8 cellular contexts compared by ENCODE assay signal in genomic region chr18:49813071-49813320, GRCh38. TPM values are rescaled to one million over a fixed set of nuclear protein-coding genes. Genes with fewer than 3 reads are reported as not detected.
A peak's percentile ranks its signal among the peaks of the same experiment; 100 is the strongest.
DNase-seq lines count a peak whose midpoint lies in the region; ATAC-seq, FAIRE-seq and TF ChIP-seq lines count a peak whose summit lies in the region.

No MANE protein-coding gene starts in this region.

- H3K79me1 ChIP-seq in H1 (ENCODE audit: low read depth, low read length) = no peaks in the 10 kb centered on the region; the same call in 1 of the 2 replicates
- H3K79me1 ChIP-seq in mesenchymal stem cell (replicated peaks; ENCODE audit: low read length, poor library complexity, severe bottlenecking) = peaks cover 16% of the 10 kb centered on the region

- no peak overlapping the region for H2BK20ac ChIP-seq in H1 (ENCODE audit: low read length)

- peak overlapping the region; percentile 24 for H3K4ac ChIP-seq in H1 (replicated peaks; ENCODE audit: insufficient read length, low read depth, low read length)
- H3K4ac ChIP-seq in mesenchymal stem cell (ENCODE audit: low read depth in 1 of 2, low read length in 2 of 2) = peak overlapping the region; percentile 95 to 98

- H2BK15ac ChIP-seq in H1 (ENCODE audit: low read length) (no peak overlapping the region), mesenchymal stem cell (ENCODE audit: low read depth, poor library complexity, severe bottlenecking) (peak overlapping the region; percentile 96)

- H2BK120ac ChIP-seq in H1 (replicated peaks; ENCODE audit: low read depth, low read length) (no peak overlapping the region), mesenchymal stem cell (ENCODE audit: low read depth, low read length) (peak overlapping the region; percentile 98)

- peak; percentile 9 for ATAC-seq in GM19324 (IDR thresholded peaks at IDR 0.05; ENCODE audit: low FRiP score, unreplicated experiment)
- peak; percentile 23 for ATAC-seq in HG03342 (IDR thresholded peaks at IDR 0.05; ENCODE audit: unreplicated experiment)

- H4K8ac ChIP-seq in H1 (ENCODE audit: extremely low read depth, insufficient read depth, low read length) (peak overlapping the region; percentile 99; the same call in 1 of the 2 replicates), mesenchymal stem cell (ENCODE audit: low read length) (peak overlapping the region; percentile 98)

- CTCF ChIA-PET in Caco-2 (lab: Charles Lee) = no interaction called here
- CTCF ChIA-PET in H1 (lab: Charles Lee; ENCODE audit: partially characterized antibody) = no interaction called here

- POLR2A ChIA-PET in Caco-2 (lab: Charles Lee) = no interaction called here
- POLR2A ChIA-PET in H1 (lab: Charles Lee; ENCODE audit: partially characterized antibody) = interaction anchor here (0.7 to 3.1 kb wide), 4 partner anchors 9 to 19 kb away, joined by 3 to 10 read pairs (median 3); no protein-coding TSS in a partner anchor

- WGBS in H1 (ENCODE audit: extremely low coverage in 1 of 2, insufficient coverage in 1 of 2, insufficient read length in 1 of 2, insufficient replicate concordance in 2 of 2, low coverage in 1 of 2, low lambda C conversion rate in 2 of 2, missing lambda C conversion rate in 1 of 2), 2 experiments = 1% methylated on average over 17 of the region's 17 CpGs; no CpG with 5 or more reads in 1 of the 2 experiments
- 1% methylated on average over 17 of the region's 17 CpGs for WGBS in mesenchymal stem cell
- WGBS in urinary bladder = 2% methylated on average over 17 of the region's 17 CpGs

- H3K4me3 ChIP-seq in Caco-2 (ENCODE audit: low read depth, low read length) (peak overlapping the region; percentile 78), SJSA1 (peak overlapping the region; percentile 67), H1 (ENCODE audit: extremely low read depth in 1 of 4, insufficient read depth in 2 of 4, low read depth in 3 of 4, low read length in 4 of 4) (peak overlapping the region; percentile 74 to 93 (median 87)), mesenchymal stem cell (ENCODE audit: insufficient read depth in 1 of 2, low read depth in 1 of 2, low read length in 2 of 2) (peak overlapping the region; percentile 89 to 96), urinary bladder (ENCODE audit: low read depth, low read length) (peak overlapping the region; percentile 66)

- H2BK5ac ChIP-seq in H1 (ENCODE audit: low read depth, low read length) (peak overlapping the region; percentile 89), mesenchymal stem cell (ENCODE audit: low read depth, low read length, poor library complexity, severe bottlenecking) (peak overlapping the region; percentile 76)

- no peaks in the 10 kb centered on the region for H3K9me3 ChIP-seq in Caco-2
- peaks cover 5% of the 10 kb centered on the region for H3K9me3 ChIP-seq in SJSA1 (replicated peaks)
- peaks cover 4 to 5% of the 10 kb centered on the region in 2 experiments; a peak in 2 of 4 replicates for H3K9me3 ChIP-seq in H1 (ENCODE audit: insufficient read depth in 2 of 2, low read depth in 1 of 2, low read length in 1 of 2)
- peaks cover 4% of the 10 kb centered on the region for H3K9me3 ChIP-seq in mesenchymal stem cell (ENCODE audit: control insufficient read depth, low read length)

- H2AK5ac ChIP-seq in H1 (ENCODE audit: low read depth, low read length) (no peak overlapping the region), mesenchymal stem cell (ENCODE audit: low read length, severe bottlenecking) (no peak overlapping the region)

- H3K79me2 ChIP-seq in H1 (ENCODE audit: control insufficient read depth in 1 of 2, insufficient read depth in 2 of 2, low read length in 2 of 2) = peaks cover 10 to 52% of the 10 kb centered on the region in 2 experiments; a peak in 3 of 4 replicates

- H3K18ac ChIP-seq in H1 (ENCODE audit: extremely low read depth, low read length) = peak overlapping the region; percentile 88
- H3K18ac ChIP-seq in mesenchymal stem cell (ENCODE audit: low read depth in 1 of 2, low read length in 2 of 2) = peak overlapping the region; percentile 96 to 99

- peak overlapping the region; percentile 61 for H3K27ac Mint-ChIP-seq in Caco-2 (ENCODE audit: unreplicated experiment)

- no peaks in the 10 kb centered on the region for H3K36me3 ChIP-seq in Caco-2 (ENCODE audit: control insufficient read depth, insufficient read depth, low read length)
- H3K36me3 ChIP-seq in SJSA1 = peaks cover 17% of the 10 kb centered on the region
- peaks cover 0 to 5% (median 2%) of the 10 kb centered on the region in 4 experiments; a peak in 2 of 8 replicates for H3K36me3 ChIP-seq in H1 (ENCODE audit: control insufficient read depth in 2 of 4, insufficient read depth in 4 of 4, low read length in 3 of 4)
- H3K36me3 ChIP-seq in mesenchymal stem cell (ENCODE audit: control insufficient read depth in 1 of 2, insufficient read depth in 2 of 2, low read depth in 1 of 2, low read length in 2 of 2) = peaks cover 0 to 7% of the 10 kb centered on the region in 2 experiments
- no peaks in the 10 kb centered on the region for H3K36me3 ChIP-seq in urinary bladder (ENCODE audit: insufficient read depth)

- TF ChIP-seq CTCF in Caco-2 (IDR thresholded peaks at IDR 0.05; ENCODE audit: insufficient read depth in 1 of 2, low read depth in 1 of 2, low read length in 1 of 2, severe bottlenecking in 1 of 2, unreplicated experiment in 1 of 2) = no peak
- no peak for TF ChIP-seq CTCF in H1 (IDR thresholded peaks at IDR 0.05; ENCODE audit: control extremely low read depth in 1 of 3, insufficient read depth in 1 of 3, low read depth in 1 of 3, low read length in 3 of 3)

- TF ChIP-seq EP300 in H1 (IDR thresholded peaks at IDR 0.05; ENCODE audit: borderline replicate concordance in 1 of 2, low read depth in 2 of 2, low read length in 2 of 2) = no peak

- peaks cover 32% of the 10 kb centered on the region for H3K4me1 Mint-ChIP-seq in Caco-2 (ENCODE audit: low read depth, unreplicated experiment)

- H3K56ac ChIP-seq in H1 (replicated peaks; ENCODE audit: insufficient read length, low read depth, low read length) = peak overlapping the region; percentile 92

- H3K14ac ChIP-seq in H1 (ENCODE audit: insufficient read length) (no peak overlapping the region), mesenchymal stem cell (ENCODE audit: low read length in 2 of 2) (peak overlapping the region; percentile 25 to 92)

- H3K9me3 Mint-ChIP-seq in Caco-2 (ENCODE audit: unreplicated experiment) = no peaks in the 10 kb centered on the region

- peak overlapping the region; percentile 85 for H3K4me3 Mint-ChIP-seq in Caco-2 (ENCODE audit: unreplicated experiment)

- H3K9ac ChIP-seq in H1 (replicated peaks in 1 of 4; ENCODE audit: extremely low read depth in 1 of 4, low read depth in 3 of 4, low read length in 3 of 4) (peak overlapping the region; percentile 65 to 89 (median 84)), mesenchymal stem cell (ENCODE audit: low read length) (peak overlapping the region; percentile 98)

- peak in 1 of 2 experiments; percentile 33 for DNase-seq in Caco-2
- no peak for DNase-seq in SJSA1 (ENCODE audit: low read depth in 1 of 2, low spot score in 2 of 2)
- DNase-seq in H1 (ENCODE audit: low read depth in 1 of 2, low spot score in 2 of 2) = no peak
- DNase-seq in mesenchymal stem cell = peak; percentile 55
- DNase-seq in hepatic stellate cell (ENCODE audit: low spot score) = no peak

- H3K23ac ChIP-seq in H1 (ENCODE audit: insufficient read length) (no peak overlapping the region), mesenchymal stem cell (ENCODE audit: low read length in 2 of 2) (peak overlapping the region; percentile 71 to 91)

- peaks cover 38% of the 10 kb centered on the region for H3K36me3 Mint-ChIP-seq in Caco-2 (ENCODE audit: insufficient read depth, unreplicated experiment)

- H3K27me3 ChIP-seq in Caco-2 (replicated peaks; ENCODE audit: control insufficient read depth, insufficient read depth, low read length) (no peaks in the 10 kb centered on the region), SJSA1 (replicated peaks) (no peaks in the 10 kb centered on the region), H1 (replicated peaks in 1 of 4; ENCODE audit: control insufficient read depth in 3 of 4, extremely low read depth in 1 of 4, insufficient read depth in 3 of 4, low read length in 3 of 4) (no peaks in the 10 kb centered on the region; a peak in 1 of 7 replicates), mesenchymal stem cell (ENCODE audit: control insufficient read depth in 1 of 2, insufficient read depth in 1 of 2, low read length in 2 of 2) (no peaks in the 10 kb centered on the region)

- H2AFZ ChIP-seq in H1 (ENCODE audit: low read length) (0 out of 2 replicates have a peak overlapping the region, but pooled peaks have one; percentile 90), mesenchymal stem cell (ENCODE audit: low read depth, low read length) (peak overlapping the region; percentile 89)

- FAIRE-seq in H1 (lab: Jason Lieb, UNC) = no peak

- H4K20me1 ChIP-seq in H1 (replicated peaks in 1 of 2; ENCODE audit: control insufficient read depth in 1 of 2, insufficient read depth in 2 of 2, low read length in 2 of 2) = peaks cover 0 to 1% of the 10 kb centered on the region in 2 experiments

- H3K4me2 ChIP-seq in H1 (ENCODE audit: insufficient read depth in 1 of 2, low read depth in 2 of 2, low read length in 2 of 2) (peak overlapping the region; percentile 80 to 81), mesenchymal stem cell (ENCODE audit: low read length, poor library complexity, severe bottlenecking) (peak overlapping the region; percentile 100)

- peak overlapping the region; percentile 95 for H4K5ac ChIP-seq in H1 (ENCODE audit: insufficient read length, low read depth, low read length)

- no peaks in the 10 kb centered on the region for H3K27me3 Mint-ChIP-seq in Caco-2 (ENCODE audit: insufficient read depth, unreplicated experiment)

- H3K4me1 ChIP-seq in Caco-2 (peaks cover 16% of the 10 kb centered on the region; the same call in 1 of the 2 replicates), SJSA1 (replicated peaks) (peaks cover 23% of the 10 kb centered on the region), H1 (replicated peaks in 1 of 4; ENCODE audit: control insufficient read depth in 3 of 4, insufficient read depth in 4 of 4, low read length in 3 of 4) (peaks cover 2 to 11% (median 8%) of the 10 kb centered on the region in 4 experiments; a peak in 5 of 7 replicates), mesenchymal stem cell (ENCODE audit: control insufficient read depth, insufficient read depth, low read depth, low read length) (peaks cover 2% of the 10 kb centered on the region), urinary bladder (ENCODE audit: insufficient read depth) (no peaks in the 10 kb centered on the region)

- H3K23me2 ChIP-seq in H1 (ENCODE audit: low read depth, low read length) = peaks cover 12% of the 10 kb centered on the region

- peak overlapping the region; percentile 94 for H3K27ac ChIP-seq in SJSA1
- peak overlapping the region; percentile 94 for H3K27ac ChIP-seq in H1 (ENCODE audit: low read depth, low read length)
- H3K27ac ChIP-seq in mesenchymal stem cell (ENCODE audit: low read length, poor library complexity, severe bottlenecking) = no peak overlapping the region
- H3K27ac ChIP-seq in urinary bladder (ENCODE audit: low read depth) = peak overlapping the region; percentile 89

- TF ChIP-seq POLR2A in H1 (IDR thresholded peaks at IDR 0.05; ENCODE audit: control extremely low read depth in 1 of 2, low read depth in 2 of 2, low read length in 2 of 2) = no peak

- H2BK12ac ChIP-seq in H1 (ENCODE audit: low read depth, low read length) = peak overlapping the region; percentile 4; the same call in 1 of the 2 replicates
- no peak overlapping the region for H2BK12ac ChIP-seq in mesenchymal stem cell (ENCODE audit: low read length in 2 of 2)

- H4K91ac ChIP-seq in H1 (replicated peaks; ENCODE audit: insufficient read length, low read length) (peak overlapping the region; percentile 75), mesenchymal stem cell (ENCODE audit: low read length) (peak overlapping the region; percentile 98)

- no peak for TF ChIP-seq RAD21 in H1 (IDR thresholded peaks at IDR 0.05 in 1 of 2, conservative IDR thresholded peaks at IDR 0.05 in 1 of 2; ENCODE audit: low read depth in 2 of 2, low read length in 2 of 2)

- intact Hi-C loops in Caco-2 (cut with micrococcal nuclease; ENCODE audit: unreplicated experiment) = loop anchor here (5.0 kb wide), 1 partner anchor 44 kb away; no protein-coding TSS in a partner anchor

- BruUV-seq in Caco-2 (replicated peaks; lab: Mats Ljungman, UMichigan) = no TSS peak

RNA-seq across cellular contexts. Expression of gene ACAA2, which starts 0.3 kb away (rescaled TPM):
- 188 and 207 TPM in 2 replicates for total RNA-seq in Caco-2 (2022)
- total RNA-seq in SJSA1 (2014; rRNA removed; shearing (Covaris generic)) = 144 and 157 TPM in 2 replicates
- 151 and 152 TPM in 2 replicates for total RNA-seq in H1 (2021; fragmentation: NEBNext Ultra II Directional; extraction: Animal tissue kit (Norgen Biotek cat#: 25700))
- polyA plus RNA-seq in H1 (2011; rRNA removed) = 42.1 and 63.4 TPM in 2 replicates
- polyA plus RNA-seq in H1 (2011; cell fraction: cytosol; rRNA removed) = 78.5 TPM
- polyA plus RNA-seq in H1 (2011; cell fraction: nucleus; rRNA removed) = 29.4 TPM
- polyA plus RNA-seq in H1 (2012, experiment 1 of 2) = 154 to 191 TPM (median 158 TPM) in 4 replicates
- polyA plus RNA-seq in H1 (2012, experiment 2 of 2) = 29.5 TPM
- 71.3 TPM for polyA plus RNA-seq in H1 (2013, experiment 1 of 2)
- polyA plus RNA-seq in H1 (2013, experiment 2 of 2) = 71.4 TPM
- 66.7 and 74.4 TPM in 2 replicates for polyA minus RNA-seq in H1 (2011; rRNA and poly(A)+ RNA removed)
- polyA minus RNA-seq in H1 (2011; cell fraction: cytosol; rRNA and poly(A)+ RNA removed) = 32.4 TPM
- polyA minus RNA-seq in H1 (2011; cell fraction: nucleus; rRNA and poly(A)+ RNA removed) = 27.7 TPM
- 34.3 TPM for polyA plus RNA-seq in mesenchymal stem cell (2013, experiment 1 of 2)
- 35.9 TPM for polyA plus RNA-seq in mesenchymal stem cell (2013, experiment 2 of 2)
- total RNA-seq in urinary bladder = 45.4 TPM
- 57.3 TPM for polyA plus RNA-seq in urinary bladder
